In genomic region chr15:82749951-82750830, GRCh38 we compare ENCODE assay signal across 9 cellular contexts. TPM values are rescaled to one million over a fixed set of nuclear protein-coding genes. Genes with fewer than 3 reads are reported as not detected.
DNase-seq lines count a peak whose midpoint lies in the region; ATAC-seq, FAIRE-seq and TF ChIP-seq lines count a peak whose summit lies in the region.
"Had no signal": no experiment of that assay in that cellular context is flagged by ENCODE, and none has a peak within 500 bp of the region (broad histone marks: within the 10 kb centered on the region; RNA-seq: fewer than 3 reads in every experiment).

No MANE protein-coding gene starts in this region.

- peak overlapping the region; percentile 76 for H3K4me3 ChIP-seq in BE2C (ENCODE audit: low read depth, low read length)

- peaks cover 22% of the 10 kb centered on the region for H3K36me3 ChIP-seq in BE2C

- no peaks in the 10 kb centered on the region for H3K9me3 ChIP-seq in BE2C

- peak overlapping the region; percentile 78 for H3K27ac ChIP-seq in cingulate gyrus (ENCODE audit: low read depth, low read length)

- H3K4me1 ChIP-seq in BE2C, result no peaks in the 10 kb centered on the region

- no peak for TF ChIP-seq CTCF in BE2C (IDR thresholded peaks at IDR 0.05; ENCODE audit: low read depth, low read length)

- DNase-seq in BE2C (peak; percentile 95), GM19239 (ENCODE audit: insufficient read length, low spot score) (peak; percentile 76), NCI-H524 (lab: John Stamatoyannopoulos, UW) (peak; percentile 96 to 98), kidney tubule cell (ENCODE audit: low spot score) (peak; percentile 96)
- peak; percentile 82 to 83 for DNase-seq in activated CD4-positive, alpha-beta T cell treated with anti-CD3 and anti-CD28 coated beads for 4 hours
- peak; percentile 55 to 65 for DNase-seq in stimulated activated CD4-positive, alpha-beta T cell treated with anti-CD3 and anti-CD28 coated beads, Interleukin-1b, Interleukin-23, amount 100 ng/mL, for 1 hour (ENCODE audit: low read depth in 2 of 2)

- FAIRE-seq in GM19239 (lab: Jason Lieb, UNC), result peak; percentile 97
- FAIRE-seq: islet of Langerhans had no signal

- ATAC-seq in HG03442 (IDR thresholded peaks at IDR 0.05; ENCODE audit: unreplicated experiment), result peak; percentile 85

- no peaks in the 10 kb centered on the region for H3K27me3 ChIP-seq in BE2C

RNA-seq across cellular contexts. Expression of gene AP3B2, which starts 40.5 kb away (rescaled TPM):
- polyA plus RNA-seq in BE2C (2012; ENCODE audit: insufficient read depth, insufficient read length, low read depth), result 19.3 TPM

RNA-seq across cellular contexts. Expression of gene FSD2, which starts 55.7 kb away (rescaled TPM):
- polyA plus RNA-seq in BE2C (2012; ENCODE audit: insufficient read depth, insufficient read length, low read depth), result not detected

RNA-seq across cellular contexts. Expression of gene WHAMM, which starts 59.2 kb away (rescaled TPM):
- polyA plus RNA-seq in BE2C (2012; ENCODE audit: insufficient read depth, insufficient read length, low read depth), result 2.8 TPM

Comparison
In these comparisons a context has a peak if more than half of its experiments do, and no peak if none do; other contexts are left out.
1. Peak in every context shown above with its lines: DNase-seq, ATAC-seq, H3K4me3 ChIP-seq and H3K27ac ChIP-seq.